11 cellular contexts compared by ENCODE assay signal in genomic region chr12:20492251-20492728, GRCh38.
DNase-seq lines count a peak whose midpoint lies in the region; ATAC-seq and TF ChIP-seq lines count a peak whose summit lies in the region.
"Had no signal": no experiment of that assay in that cellular context is flagged by ENCODE, and none has a peak within 500 bp of the region (broad histone marks: within the 10 kb centered on the region; RNA-seq: fewer than 3 reads in every experiment).

No MANE protein-coding gene starts in this region.

- no peaks in the 10 kb centered on the region for H3K9me3 Mint-ChIP-seq in activated T-helper 17 cell treated with anti-CD3 and anti-CD28 coated beads, Interleukin-2, amount 50 U/mL, for 72 hours
- H3K9me3 Mint-ChIP-seq in osteocyte (ENCODE audit: unreplicated experiment) = no peaks in the 10 kb centered on the region

- no peak overlapping the region for H3K27ac ChIP-seq in caudate nucleus (ENCODE audit: low read depth, low read length)
- H3K27ac ChIP-seq: heart left ventricle, skin epidermis had no signal

- H3F3A ChIP-seq in Loucy (ENCODE audit: low read depth) = no peaks in the 10 kb centered on the region

- H4K20me1 ChIP-seq in Loucy (ENCODE audit: insufficient read depth, low read length, poor library complexity, severe bottlenecking) = no peaks in the 10 kb centered on the region

- H3K4me1 ChIP-seq in Loucy (ENCODE audit: insufficient read depth, low read length, poor library complexity, severe bottlenecking) = no peaks in the 10 kb centered on the region

- no peaks in the 10 kb centered on the region for H3K36me3 ChIP-seq in Loucy (ENCODE audit: insufficient read depth, low read length)
- H3K36me3 ChIP-seq: heart left ventricle had no signal

- no peaks in the 10 kb centered on the region for H3K27me3 ChIP-seq in Loucy (ENCODE audit: insufficient read depth, low read length, poor library complexity, severe bottlenecking)
- H3K27me3 ChIP-seq: heart left ventricle had no signal

- H3K9me2 ChIP-seq in Loucy (replicated peaks; ENCODE audit: low read depth, low read length) = no peaks in the 10 kb centered on the region

- no peak overlapping the region for H3K9ac ChIP-seq in Loucy (ENCODE audit: low read depth, low read length, poor library complexity, severe bottlenecking)

- no peak overlapping the region for H3K27ac Mint-ChIP-seq in activated T-helper 17 cell treated with anti-CD3 and anti-CD28 coated beads, Interleukin-2, amount 50 U/mL, for 72 hours
- H3K27ac Mint-ChIP-seq in osteocyte (ENCODE audit: unreplicated experiment) = peak overlapping the region; percentile 69

- no peak for TF ChIP-seq CTCF in Loucy (conservative IDR thresholded peaks at IDR 0.05; ENCODE audit: low read length)
- TF ChIP-seq CTCF in osteocyte (IDR thresholded peaks at IDR 0.05) = no peak

- peak; percentile 51 for DNase-seq in NK-92 treated with Interleukin-12 subunit alpha and Interleukin-12 subunit beta, amount 100 ng/mL, for 24 hours (lab: John Stamatoyannopoulos, UW)
- DNase-seq in NK-92 (lab: John Stamatoyannopoulos, UW; ENCODE audit: unreplicated experiment) = no peak
- DNase-seq in osteocyte (ENCODE audit: extremely low spot score, unreplicated experiment) = no peak
- DNase-seq in dedifferentiated amniotic fluid mesenchymal stem cell (ENCODE audit: extremely low spot score) = no peak
- DNase-seq in NCI-H1417 (lab: John Stamatoyannopoulos, UW) = no peak
- no peak for DNase-seq in caudate nucleus (lab: John Stamatoyannopoulos, UW)
- DNase-seq: heart left ventricle, NCI-H1105 had no signal

- H3K36me3 Mint-ChIP-seq in activated T-helper 17 cell treated with anti-CD3 and anti-CD28 coated beads, Interleukin-2, amount 50 U/mL, for 72 hours (ENCODE audit: low read depth) = no peaks in the 10 kb centered on the region
- H3K36me3 Mint-ChIP-seq in osteocyte (ENCODE audit: unreplicated experiment) = no peaks in the 10 kb centered on the region

- ATAC-seq in activated T-helper 17 cell treated with anti-CD3 and anti-CD28 coated beads, Interleukin-2, amount 50 U/mL, for 72 hours (replicated peaks) = peak; percentile 95

- H3K9me3 ChIP-seq in Loucy (ENCODE audit: insufficient read depth, low read depth, low read length) = no peaks in the 10 kb centered on the region
- H3K9me3 ChIP-seq: heart left ventricle had no signal

- peak overlapping the region; percentile 70 for H2AFZ ChIP-seq in Loucy (ENCODE audit: low read length)

- peak overlapping the region; percentile 34 for H3K4me2 ChIP-seq in Loucy (ENCODE audit: low read depth, low read length, poor library complexity, severe bottlenecking)

- no peak overlapping the region for H3K4me3 ChIP-seq in Loucy (ENCODE audit: low read length, poor library complexity, severe bottlenecking)
- H3K4me3 ChIP-seq: heart left ventricle, skin epidermis had no signal

- no peaks in the 10 kb centered on the region for H3K79me2 ChIP-seq in Loucy (ENCODE audit: insufficient read depth, low read length)

- H3K4me3 Mint-ChIP-seq in activated T-helper 17 cell treated with anti-CD3 and anti-CD28 coated beads, Interleukin-2, amount 50 U/mL, for 72 hours = no peak overlapping the region
- H3K4me3 Mint-ChIP-seq in osteocyte (ENCODE audit: unreplicated experiment) = no peak overlapping the region

- peaks cover 6% of the 10 kb centered on the region for H3K4me1 Mint-ChIP-seq in activated T-helper 17 cell treated with anti-CD3 and anti-CD28 coated beads, Interleukin-2, amount 50 U/mL, for 72 hours
- H3K4me1 Mint-ChIP-seq in osteocyte (ENCODE audit: unreplicated experiment) = peaks cover 83% of the 10 kb centered on the region

- H3K27me3 Mint-ChIP-seq in activated T-helper 17 cell treated with anti-CD3 and anti-CD28 coated beads, Interleukin-2, amount 50 U/mL, for 72 hours = peaks cover 2% of the 10 kb centered on the region
- H3K27me3 Mint-ChIP-seq in osteocyte (ENCODE audit: unreplicated experiment) = no peaks in the 10 kb centered on the region
